ENCODE assay signal across 8 cellular contexts in genomic region chr9:105447814-105448812, GRCh38. TPM values are rescaled to one million over a fixed set of nuclear protein-coding genes. Genes with fewer than 3 reads are reported as not detected.
DNase-seq lines count a peak whose midpoint lies in the region.

TSS of gene FSD1L (plus strand) at chr9:105448034. CDS start at chr9:105448221, 187 bp downstream.

- H3K9me3 ChIP-seq in HAP-1 (no peaks in the 10 kb centered on the region), neuron (ENCODE audit: low read length) (peaks cover 2% of the 10 kb centered on the region), subcutaneous abdominal adipose tissue (ENCODE audit: control insufficient read depth in 5 of 5, low read length in 5 of 5) (no peaks in the 10 kb centered on the region)

- H3K27ac ChIP-seq in subcutaneous abdominal adipose tissue (ENCODE audit: low read depth, low read length): peak within 1 kb of the TSS; percentile 67

- H2AFZ ChIP-seq in neuron (ENCODE audit: low read depth, low read length): peak within 1 kb of the TSS; percentile 67

- H3K9ac ChIP-seq in subcutaneous abdominal adipose tissue (ENCODE audit: low read length in 5 of 5): peak within 1 kb of the TSS; percentile 81 to 90 (median 84)

- H3K27me3 ChIP-seq in HAP-1 (ENCODE audit: low read depth) (no peaks in the 10 kb centered on the region), neuron (ENCODE audit: insufficient read depth, low read length) (no peaks in the 10 kb centered on the region), subcutaneous abdominal adipose tissue (ENCODE audit: control insufficient read depth in 5 of 5, insufficient read depth in 4 of 5, low read length in 5 of 5) (no peaks in the 10 kb centered on the region)

- no peaks in the 10 kb centered on the region for H3K36me3 ChIP-seq in HAP-1 (replicated peaks)
- peaks cover 2% of the 10 kb centered on the region for H3K36me3 ChIP-seq in neuron (ENCODE audit: insufficient read depth, low read length)
- H3K36me3 ChIP-seq in subcutaneous abdominal adipose tissue (ENCODE audit: control insufficient read depth in 5 of 5, insufficient read depth in 5 of 5, low read length in 5 of 5): no peaks in the 10 kb centered on the region

- H3K4me1 ChIP-seq in HAP-1: peaks cover 17% of the 10 kb centered on the region
- peaks cover 7% of the 10 kb centered on the region for H3K4me1 ChIP-seq in neuron (ENCODE audit: insufficient read depth, low read length)
- H3K4me1 ChIP-seq in subcutaneous abdominal adipose tissue (ENCODE audit: control insufficient read depth in 5 of 5, insufficient read depth in 5 of 5, low read length in 5 of 5): peaks cover 4 to 29% (median 24%) of the 10 kb centered on the region in 5 donors

- peak; percentile 98 for DNase-seq in GM03348 (ENCODE audit: low spot score)
- DNase-seq in HAP-1 (ENCODE audit: low spot score in 2 of 2): peak; percentile 95 to 97
- peak; percentile 91 for DNase-seq in M059J (ENCODE audit: low read depth)
- DNase-seq in SHP77 treated with DMSO at 0.1 percent for 48 hours (lab: John Stamatoyannopoulos, UW): peak; percentile 61
- DNase-seq in activated gamma-delta T cell treated with Interleukin-2 at 50 U/mL for 16 hours: peak; percentile 57
- DNase-seq in foreskin melanocyte: peak; percentile 88

- H3K4me3 ChIP-seq in HAP-1: peak within 1 kb of the TSS; percentile 76
- H3K4me3 ChIP-seq in neuron (ENCODE audit: low read length): peak within 1 kb of the TSS; percentile 79
- peak within 1 kb of the TSS; percentile 77 to 97 (median 92) for H3K4me3 ChIP-seq in subcutaneous abdominal adipose tissue (ENCODE audit: low read depth in 1 of 5, low read length in 5 of 5)

- in situ Hi-C loops in HAP-1 (cut with MboI; ENCODE audit: low sequenced_read_pairs): no loop called here

RNA-seq across cellular contexts. Expression of gene FSD1L, which starts in this region (rescaled TPM):
- total RNA-seq in M059J (2014; rRNA removed; shearing (Covaris generic)): 1.1 and 2.3 TPM in 2 replicates

Comparison
In these comparisons a context has a peak if more than half of its experiments do, and no peak if none do; other contexts are left out.
1. Peak in every context shown above with its lines: DNase-seq, H3K4me3 ChIP-seq and H3K27ac ChIP-seq.